18 cellular contexts compared by ENCODE assay signal in genomic region chr1:94504601-94505000, GRCh38. TPM values are rescaled to one million over a fixed set of nuclear protein-coding genes. Genes with fewer than 3 reads are reported as not detected.
DNase-seq lines count a peak whose midpoint lies in the region; ATAC-seq and TF ChIP-seq lines count a peak whose summit lies in the region.
"Had no signal": no experiment of that assay in that cellular context is flagged by ENCODE, and none has a peak within 500 bp of the region (broad histone marks: within the 10 kb centered on the region; RNA-seq: fewer than 3 reads in every experiment).

No MANE protein-coding gene starts in this region.

- peaks cover 10% of the 10 kb centered on the region for H3K4me1 Mint-ChIP-seq in activated naive CD8-positive, alpha-beta T cell treated with anti-CD3 and anti-CD28 coated beads, Interleukin-2, amount 10 ng/mL, durations not matched to agents 7 days and 5 days
- H3K4me1 Mint-ChIP-seq in activated naive CD8-positive, alpha-beta T cell treated with anti-CD3 and anti-CD28 coated beads for 36 hours: no peaks in the 10 kb centered on the region
- no peaks in the 10 kb centered on the region for H3K4me1 Mint-ChIP-seq in central memory CD8-positive, alpha-beta T cell
- H3K4me1 Mint-ChIP-seq: GM23338 had no signal

- DNase-seq in activated naive CD8-positive, alpha-beta T cell treated with anti-CD3 and anti-CD28 coated beads, Interleukin-2, amount 10 ng/mL, durations not matched to agents 7 days and 5 days: no peak
- no peak for DNase-seq in activated naive CD8-positive, alpha-beta T cell treated with anti-CD3 and anti-CD28 coated beads for 36 hours
- DNase-seq in NCI-H510A (lab: John Stamatoyannopoulos, UW): peak; percentile 3
- no peak for DNase-seq in central memory CD8-positive, alpha-beta T cell (ENCODE audit: low spot score in 2 of 2)
- DNase-seq in cerebellum (ENCODE audit: low spot score): no peak
- no peak for DNase-seq in lower leg skin (ENCODE audit: low spot score in 2 of 2)
- DNase-seq: CD8-positive, alpha-beta T cell; DND-41; GF-D8; HFFc6; KG1; NCI-H1930; NCI-H2227 treated with DMSO at 0.1 percent for 48 hours; NCI-H748 treated with DMSO at 0.1 percent for 48 hours; SIG-M5; SW 1271 had no signal

- no peak overlapping the region for H3K4me3 Mint-ChIP-seq in activated naive CD8-positive, alpha-beta T cell treated with anti-CD3 and anti-CD28 coated beads, Interleukin-2, amount 10 ng/mL, durations not matched to agents 7 days and 5 days
- no peak overlapping the region for H3K4me3 Mint-ChIP-seq in activated naive CD8-positive, alpha-beta T cell treated with anti-CD3 and anti-CD28 coated beads for 36 hours
- no peak overlapping the region for H3K4me3 Mint-ChIP-seq in central memory CD8-positive, alpha-beta T cell
- H3K4me3 Mint-ChIP-seq: CD8-positive, alpha-beta T cell; GM23338; HFFc6 had no signal

- H3K4me3 ChIP-seq in lower leg skin (ENCODE audit: low read depth, poor library complexity, severe bottlenecking): no peak overlapping the region
- H3K4me3 ChIP-seq: GM23338 had no signal

- peaks cover 2% of the 10 kb centered on the region for H3K9me3 Mint-ChIP-seq in activated naive CD8-positive, alpha-beta T cell treated with anti-CD3 and anti-CD28 coated beads, Interleukin-2, amount 10 ng/mL, durations not matched to agents 7 days and 5 days
- H3K9me3 Mint-ChIP-seq in activated naive CD8-positive, alpha-beta T cell treated with anti-CD3 and anti-CD28 coated beads for 36 hours: peaks cover 1% of the 10 kb centered on the region
- H3K9me3 Mint-ChIP-seq in central memory CD8-positive, alpha-beta T cell: no peaks in the 10 kb centered on the region
- H3K9me3 Mint-ChIP-seq: GM23338, HFFc6 had no signal

- intact Hi-C loops in lower leg skin (cut with DNase I; ENCODE audit: low total_unique reads): no loop called here

- POLR2A ChIA-PET in activated naive CD8-positive, alpha-beta T cell treated with anti-CD3 and anti-CD28 coated beads, Interleukin-2, amount 10 ng/mL, durations not matched to agents 7 days and 5 days (lab: Charles Lee): no interaction called here

- peaks cover 36% of the 10 kb centered on the region for H3K36me3 Mint-ChIP-seq in activated naive CD8-positive, alpha-beta T cell treated with anti-CD3 and anti-CD28 coated beads, Interleukin-2, amount 10 ng/mL, durations not matched to agents 7 days and 5 days
- peaks cover 58% of the 10 kb centered on the region for H3K36me3 Mint-ChIP-seq in activated naive CD8-positive, alpha-beta T cell treated with anti-CD3 and anti-CD28 coated beads for 36 hours
- peaks cover 40% of the 10 kb centered on the region for H3K36me3 Mint-ChIP-seq in central memory CD8-positive, alpha-beta T cell (ENCODE audit: insufficient read depth)

- WGBS in lower leg skin, 2 donors: 90 to 93% methylated on average over 1 of the region's 1 CpG

- no peaks in the 10 kb centered on the region for H3K27me3 Mint-ChIP-seq in activated naive CD8-positive, alpha-beta T cell treated with anti-CD3 and anti-CD28 coated beads, Interleukin-2, amount 10 ng/mL, durations not matched to agents 7 days and 5 days
- no peaks in the 10 kb centered on the region for H3K27me3 Mint-ChIP-seq in activated naive CD8-positive, alpha-beta T cell treated with anti-CD3 and anti-CD28 coated beads for 36 hours
- no peaks in the 10 kb centered on the region for H3K27me3 Mint-ChIP-seq in central memory CD8-positive, alpha-beta T cell

- H3K27ac Mint-ChIP-seq in activated naive CD8-positive, alpha-beta T cell treated with anti-CD3 and anti-CD28 coated beads, Interleukin-2, amount 10 ng/mL, durations not matched to agents 7 days and 5 days: peak overlapping the region; percentile 40
- H3K27ac Mint-ChIP-seq in activated naive CD8-positive, alpha-beta T cell treated with anti-CD3 and anti-CD28 coated beads for 36 hours: no peak overlapping the region
- H3K27ac Mint-ChIP-seq in central memory CD8-positive, alpha-beta T cell (ENCODE audit: low read depth): peak overlapping the region; percentile 15
- H3K27ac Mint-ChIP-seq: CD8-positive, alpha-beta T cell; GM23338; HFFc6 had no signal

- no peak for TF ChIP-seq POLR2A in lower leg skin (IDR thresholded peaks at IDR 0.05)

- no peak for TF ChIP-seq CTCF in lower leg skin (IDR thresholded peaks at IDR 0.05)

- no peak for ATAC-seq in activated naive CD8-positive, alpha-beta T cell treated with anti-CD3 and anti-CD28 coated beads, Interleukin-2, amount 10 ng/mL, durations not matched to agents 7 days and 5 days (ENCODE audit: low read depth)
- ATAC-seq in central memory CD8-positive, alpha-beta T cell (replicated peaks; ENCODE audit: extremely low read depth, poor library complexity, severe bottlenecking): no peak
- no peak for ATAC-seq in GM21423 (IDR thresholded peaks at IDR 0.05; ENCODE audit: unreplicated experiment)
- ATAC-seq: CD8-positive, alpha-beta T cell; GM23338 had no signal

RNA-seq across cellular contexts. Expression of gene F3, which starts 37.0 kb away (rescaled TPM):
- total RNA-seq in activated naive CD8-positive, alpha-beta T cell treated with anti-CD3 and anti-CD28 coated beads, Interleukin-2, amount 10 ng/mL, durations not matched to agents 7 days and 5 days: under 1 TPM in 1 of 2 experiments, not detected in 1; 0.17 TPM
- under 1 TPM in 1 of 2 experiments, not detected in 1; 0.14 TPM for total RNA-seq in activated naive CD8-positive, alpha-beta T cell treated with anti-CD3 and anti-CD28 coated beads for 36 hours
- total RNA-seq in cerebellum: 9.6 TPM
- total RNA-seq in lower leg skin: 100 to 1,000 TPM in 1 of 4 donors, 10 to 100 TPM in 3; 69.2 to 129 (median 85.9) TPM
- total RNA-seq: CD8-positive, alpha-beta T cell had no signal
